Comparison of ENCODE assay signal across 16 cellular contexts in genomic region chr1:38662141-38662540, GRCh38.
DNase-seq lines count a peak whose midpoint lies in the region; ATAC-seq and TF ChIP-seq lines count a peak whose summit lies in the region.
"Had no signal": no experiment of that assay in that cellular context is flagged by ENCODE, and none has a peak within 500 bp of the region (broad histone marks: within the 10 kb centered on the region; RNA-seq: fewer than 3 reads in every experiment).

No MANE protein-coding gene starts in this region.

- ATAC-seq in omental fat pad (ENCODE audit: low FRiP score), result no peak
- no peak for ATAC-seq in GM18520 (IDR thresholded peaks at IDR 0.05; ENCODE audit: unreplicated experiment)
- ATAC-seq in GM19023 (IDR thresholded peaks at IDR 0.05; ENCODE audit: unreplicated experiment), result no peak
- ATAC-seq: HepG2 had no signal

- 91 to 92% methylated on average over 6 to 7 of the region's 7 CpGs for WGBS in endodermal cell (ENCODE audit: insufficient coverage in 1 of 2, insufficient read length in 1 of 2), 2 experiments

- no peak overlapping the region for H3K27ac ChIP-seq in endodermal cell (ENCODE audit: low read depth, low read length)

- no peaks in the 10 kb centered on the region for H3K36me3 Mint-ChIP-seq in activated naive CD4-positive, alpha-beta T cell treated with anti-CD3 and anti-CD28 coated beads, Interleukin-2, amount 10 ng/mL, durations not matched to agents 7 days and 5 days
- no peaks in the 10 kb centered on the region for H3K36me3 Mint-ChIP-seq in endodermal cell (ENCODE audit: low read depth)

- H3K4me3 ChIP-seq in endodermal cell (ENCODE audit: low read length), result no peak overlapping the region

- no peaks in the 10 kb centered on the region for H3K36me3 ChIP-seq in endodermal cell (ENCODE audit: control insufficient read depth, insufficient read depth, low read length)

- peaks cover 34% of the 10 kb centered on the region for H3K27me3 Mint-ChIP-seq in activated naive CD4-positive, alpha-beta T cell treated with anti-CD3 and anti-CD28 coated beads, Interleukin-2, amount 10 ng/mL, durations not matched to agents 7 days and 5 days
- peaks cover 49% of the 10 kb centered on the region for H3K27me3 Mint-ChIP-seq in endodermal cell (ENCODE audit: insufficient read depth)

- H3K4me1 ChIP-seq in endodermal cell (ENCODE audit: control insufficient read depth, insufficient read depth, low read length), result no peaks in the 10 kb centered on the region

- no peak for DNase-seq in activated naive CD4-positive, alpha-beta T cell treated with anti-CD3 and anti-CD28 coated beads, Interleukin-2, amount 10 ng/mL, durations not matched to agents 7 days and 5 days
- no peak for DNase-seq in activated naive CD4-positive, alpha-beta T cell treated with anti-CD3 and anti-CD28 coated beads, Interleukin-2, amount 50 U/mL, for 16 hours
- DNase-seq in endodermal cell (peak; percentile 14), medulla oblongata (ENCODE audit: extremely low spot score) (peak; percentile 51), superior temporal gyrus (ENCODE audit: extremely low spot score) (peak; percentile 10), omental fat pad (ENCODE audit: low spot score) (no peak)
- DNase-seq: 8988T; CD4-positive, alpha-beta T cell; DND-41; GDM1; HCEC 1CT; HFFc6 had no signal

- no peaks in the 10 kb centered on the region for H3K9me3 Mint-ChIP-seq in activated naive CD4-positive, alpha-beta T cell treated with anti-CD3 and anti-CD28 coated beads, Interleukin-2, amount 10 ng/mL, durations not matched to agents 7 days and 5 days
- peaks cover 21% of the 10 kb centered on the region for H3K9me3 Mint-ChIP-seq in endodermal cell

- H3K9me3 ChIP-seq in endodermal cell (ENCODE audit: control insufficient read depth, low read length), result peaks cover 6% of the 10 kb centered on the region

- peak overlapping the region; percentile 16 for H3K27ac Mint-ChIP-seq in activated naive CD4-positive, alpha-beta T cell treated with anti-CD3 and anti-CD28 coated beads, Interleukin-2, amount 10 ng/mL, durations not matched to agents 7 days and 5 days
- no peak overlapping the region for H3K27ac Mint-ChIP-seq in endodermal cell
- H3K27ac Mint-ChIP-seq: B cell; CD4-positive, alpha-beta T cell; HFFc6 had no signal

- no peak for TF ChIP-seq CTCF in endodermal cell (conservative IDR thresholded peaks at IDR 0.05)
- no peak for TF ChIP-seq CTCF in omental fat pad (IDR thresholded peaks at IDR 0.05)

- H3K4me3 Mint-ChIP-seq in activated naive CD4-positive, alpha-beta T cell treated with anti-CD3 and anti-CD28 coated beads, Interleukin-2, amount 10 ng/mL, durations not matched to agents 7 days and 5 days, result no peak overlapping the region
- no peak overlapping the region for H3K4me3 Mint-ChIP-seq in endodermal cell
- H3K4me3 Mint-ChIP-seq: B cell; CD4-positive, alpha-beta T cell; HFFc6 had no signal

- no peak overlapping the region for H3K9ac ChIP-seq in endodermal cell (ENCODE audit: extremely low read depth, low read length, poor library complexity, severe bottlenecking)

- CTCF ChIA-PET in activated naive CD4-positive, alpha-beta T cell treated with anti-CD3 and anti-CD28 coated beads, Interleukin-2, amount 10 ng/mL, durations not matched to agents 7 days and 5 days (lab: Charles Lee), result no interaction called here

- H3K4me1 Mint-ChIP-seq in activated naive CD4-positive, alpha-beta T cell treated with anti-CD3 and anti-CD28 coated beads, Interleukin-2, amount 10 ng/mL, durations not matched to agents 7 days and 5 days, result no peaks in the 10 kb centered on the region
- no peaks in the 10 kb centered on the region for H3K4me1 Mint-ChIP-seq in endodermal cell
- H3K4me1 Mint-ChIP-seq: B cell had no signal

- H3K27me3 ChIP-seq in endodermal cell (ENCODE audit: control insufficient read depth, insufficient read depth, low read length, poor library complexity, severe bottlenecking), result peaks cover 26% of the 10 kb centered on the region

Comparison
In these comparisons a context has a peak if more than half of its experiments do, and no peak if none do; other contexts are left out.
1. DNase-seq: peak in endodermal cell (single experiment), medulla oblongata (single experiment) and superior temporal gyrus (single experiment); none in activated naive CD4-positive, alpha-beta T cell treated with anti-CD3 and anti-CD28 coated beads, Interleukin-2, amount 10 ng/mL, durations not matched to agents 7 days and 5 days (single experiment), activated naive CD4-positive, alpha-beta T cell treated with anti-CD3 and anti-CD28 coated beads, Interleukin-2, amount 50 U/mL, for 16 hours (single experiment) and omental fat pad (single experiment).